15 cellular contexts compared by ENCODE assay signal in genomic region chr3:111797035-111797717, GRCh38.
"Had no signal": no experiment of that assay in that cellular context is flagged by ENCODE, and none has a peak within 500 bp of the region (broad histone marks: within the 10 kb centered on the region; RNA-seq: fewer than 3 reads in every experiment).

No MANE protein-coding gene starts in this region.

- H3K27me3 Mint-ChIP-seq: dendritic cell treated with granulocyte-macrophage colony-stimulating factor and Interleukin-4, amounts not matched to agents 40 ng/mL and 50 ng/mL, for 4 days; effector memory CD8-positive, alpha-beta T cell had no signal

- H3K27ac Mint-ChIP-seq: dendritic cell treated with granulocyte-macrophage colony-stimulating factor and Interleukin-4, amounts not matched to agents 40 ng/mL and 50 ng/mL, for 4 days; effector memory CD8-positive, alpha-beta T cell; nephron progenitor cell; T-helper 1 cell treated with Interleukin-12 subunit alpha and Interleukin-12 subunit beta and Interleukin-4 antibody, amounts not matched to agents 30 μg/mL and 1 μg/mL, for 36 hours had no signal

- H3K27ac ChIP-seq: epithelial cell of prostate, heart left ventricle, thoracic aorta had no signal

- H3K36me3 ChIP-seq: heart left ventricle, thoracic aorta, uterus had no signal

- H3K9me3 ChIP-seq: heart left ventricle, thoracic aorta, uterus had no signal

- H3K4me3 ChIP-seq: heart left ventricle, thoracic aorta, uterus had no signal

- H3K4me3 Mint-ChIP-seq: dendritic cell treated with granulocyte-macrophage colony-stimulating factor and Interleukin-4, amounts not matched to agents 40 ng/mL and 50 ng/mL, for 4 days; effector memory CD8-positive, alpha-beta T cell; nephron progenitor cell; T-helper 1 cell treated with Interleukin-12 subunit alpha and Interleukin-12 subunit beta and Interleukin-4 antibody, amounts not matched to agents 30 μg/mL and 1 μg/mL, for 36 hours had no signal

- H3K9me3 Mint-ChIP-seq: dendritic cell treated with granulocyte-macrophage colony-stimulating factor and Interleukin-4, amounts not matched to agents 40 ng/mL and 50 ng/mL, for 4 days; nephron progenitor cell; T-helper 1 cell treated with Interleukin-12 subunit alpha and Interleukin-12 subunit beta and Interleukin-4 antibody, amounts not matched to agents 30 μg/mL and 1 μg/mL, for 36 hours had no signal

- DNase-seq: activated naive CD4-positive, alpha-beta T cell treated with anti-CD3 and anti-CD28 coated beads, Interleukin-2, amount 50 U/mL, for 16 hours; activated T-cell treated with anti-CD3 and anti-CD28 coated beads, Interleukin-2, amount 50 U/mL, for 1 hour; cerebellar nuclear complex; effector memory CD8-positive, alpha-beta T cell; foreskin melanocyte; heart left ventricle; nephron progenitor cell; stimulated activated CD4-positive, alpha-beta T cell treated with anti-CD3 and anti-CD28 coated beads, Interleukin-4, amount 100 ng/mL, for 1 hour; stimulated activated CD8-positive, alpha-beta memory T cell treated with anti-CD3 and anti-CD28 coated beads, Interleukin-4, amount 100 ng/mL, for 48 hours; stimulated activated naive CD8-positive, alpha-beta T cell treated with anti-CD3 and anti-CD28 coated beads, Interleukin-15, Interleukin-2, amounts not matched to agents 100 U/mL and 50 U/mL, for 24 hours; uterus had no signal

- H3K27me3 ChIP-seq: heart left ventricle, uterus had no signal
